Comparison of ENCODE assay signal across 1 cellular context in the genomic region with DNA sequence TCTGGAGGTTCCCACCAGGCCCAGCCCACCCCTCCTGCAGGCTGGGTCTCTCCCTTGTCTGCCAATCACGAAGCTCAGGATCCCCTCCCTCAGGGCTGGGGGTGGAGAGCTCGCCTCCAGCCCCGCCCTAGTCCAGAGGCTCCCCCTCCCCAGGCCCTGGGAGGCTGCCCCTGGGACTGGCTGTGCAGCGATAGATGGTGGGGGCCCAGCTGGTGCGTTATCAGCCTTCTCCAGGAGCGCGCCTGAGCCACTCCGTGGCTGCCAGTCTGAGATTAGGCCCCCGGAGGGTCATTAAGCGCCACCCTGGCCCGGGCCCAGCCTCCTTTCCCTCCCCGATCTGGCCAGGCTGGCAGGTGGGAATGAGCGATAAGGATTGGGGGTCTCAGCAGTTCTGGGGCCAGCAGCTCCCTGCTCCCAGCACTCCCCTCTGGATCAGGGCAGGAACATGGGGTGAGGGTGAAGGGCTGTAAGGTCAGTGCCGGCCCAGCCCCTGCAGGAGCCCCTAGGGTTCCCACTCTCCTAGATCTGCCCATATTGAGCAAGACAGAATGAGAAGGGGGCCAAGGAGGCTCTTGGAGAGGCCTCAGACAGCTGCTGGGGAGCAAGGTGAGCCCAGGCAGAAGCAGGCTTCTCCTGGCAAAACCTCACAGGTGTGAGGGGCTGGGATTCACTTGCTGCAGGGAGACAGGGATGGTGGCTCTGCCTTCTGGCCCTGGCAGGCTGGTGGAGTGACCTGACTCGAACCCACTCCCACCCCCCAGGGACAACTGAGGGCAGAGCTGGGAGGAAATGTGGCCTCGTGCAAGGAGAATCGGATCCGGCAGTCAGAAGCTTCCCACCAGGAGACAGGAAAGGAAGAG.
TF ChIP-seq lines count a peak whose summit lies in the region.

No MANE protein-coding gene starts in this region.

TF ChIP-seq in K562, 482 proteins besides CTCF, POLR2A, EP300 and RAD21 (continued from another document and continues in another):
- TF ChIP-seq, protein P1, sequence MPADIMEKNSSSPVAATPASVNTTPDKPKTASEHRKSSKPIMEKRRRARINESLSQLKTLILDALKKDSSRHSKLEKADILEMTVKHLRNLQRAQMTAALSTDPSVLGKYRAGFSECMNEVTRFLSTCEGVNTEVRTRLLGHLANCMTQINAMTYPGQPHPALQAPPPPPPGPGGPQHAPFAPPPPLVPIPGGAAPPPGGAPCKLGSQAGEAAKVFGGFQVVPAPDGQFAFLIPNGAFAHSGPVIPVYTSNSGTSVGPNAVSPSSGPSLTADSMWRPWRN (IDR thresholded peaks at IDR 0.05; ENCODE audit: low read depth): peak; percentile 99
- TF ChIP-seq NFIX (CRISPR knock-in tag; IDR thresholded peaks at IDR 0.05; ENCODE audit: low read depth) (no peak), VEZF1 (CRISPR knock-in tag; IDR thresholded peaks at IDR 0.05) (peak; percentile 99), KLF6 (CRISPR knock-in tag; IDR thresholded peaks at IDR 0.05; ENCODE audit: borderline replicate concordance) (peak; percentile 90), HDAC1 (IDR thresholded peaks at IDR 0.05) (peak; percentile 74 to 81; a peak in 3 of 4 replicates), CHCHD3 (CRISPR knock-in tag; IDR thresholded peaks at IDR 0.05) (no peak), ZNF324 (CRISPR knock-in tag; IDR thresholded peaks at IDR 0.05) (peak; percentile 88), ZNF121 (CRISPR knock-in tag; conservative IDR thresholded peaks at IDR 0.05) (no peak), SMAD3 (CRISPR knock-in tag; conservative IDR thresholded peaks at IDR 0.05) (peak; percentile 99), IRF2 (CRISPR knock-in tag; IDR thresholded peaks at IDR 0.05) (no peak; the same call in 1 of the 2 replicates), SAFB (IDR thresholded peaks at IDR 0.05; ENCODE audit: borderline replicate concordance, low read depth, low read length) (no peak), WHSC1 (IDR thresholded peaks at IDR 0.05; ENCODE audit: low read length) (no peak), PRDM10 (IDR thresholded peaks at IDR 0.05; ENCODE audit: partially characterized antibody) (no peak), ZNF41 (CRISPR knock-in tag; conservative IDR thresholded peaks at IDR 0.05) (peak; percentile 94), ZFP30 (CRISPR knock-in tag; IDR thresholded peaks at IDR 0.05; ENCODE audit: borderline replicate concordance) (no peak), PHF20 (IDR thresholded peaks at IDR 0.05; ENCODE audit: partially characterized antibody) (peak; percentile 85), MBD1 (CRISPR knock-in tag; IDR thresholded peaks at IDR 0.05) (no peak), PCBP2 (IDR thresholded peaks at IDR 0.05; ENCODE audit: low read depth, low read length, poor library complexity, severe bottlenecking) (no peak), PTTG1 (tag; IDR thresholded peaks at IDR 0.05; ENCODE audit: low read depth) (no peak), CEBPZ (IDR thresholded peaks at IDR 0.05; ENCODE audit: borderline replicate concordance, low read depth, low read length) (no peak), ZSCAN29 (IDR thresholded peaks at IDR 0.05) (peak; percentile 57; the same call in 1 of the 2 replicates), ZNF699 (CRISPR knock-in tag; IDR thresholded peaks at IDR 0.05; ENCODE audit: insufficient replicate concordance) (peak; percentile 20), ZNF174 (CRISPR knock-in tag; IDR thresholded peaks at IDR 0.05) (0 out of 2 replicates have a peak, but pooled peaks have one; percentile 6), TCF7L2 (IDR thresholded peaks at IDR 0.05; ENCODE audit: low read depth, low read length) (no peak), ZNF277 (CRISPR knock-in tag; IDR thresholded peaks at IDR 0.05; ENCODE audit: borderline replicate concordance) (no peak), STAG1 (CRISPR knock-in tag; IDR thresholded peaks at IDR 0.05; ENCODE audit: borderline replicate concordance) (no peak)
- TF ChIP-seq, protein P2, sequence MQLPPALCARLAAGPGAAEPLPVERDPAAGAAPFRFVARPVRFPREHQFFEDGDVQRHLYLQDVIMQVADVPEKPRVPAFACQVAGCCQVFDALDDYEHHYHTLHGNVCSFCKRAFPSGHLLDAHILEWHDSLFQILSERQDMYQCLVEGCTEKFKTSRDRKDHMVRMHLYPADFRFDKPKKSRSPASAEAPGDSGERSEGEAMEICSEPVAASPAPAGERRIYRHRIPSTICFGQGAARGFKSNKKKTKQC (CRISPR knock-in tag; IDR thresholded peaks at IDR 0.05): no peak
